ENCODE assay signal across 9 cellular contexts in the genomic region with DNA sequence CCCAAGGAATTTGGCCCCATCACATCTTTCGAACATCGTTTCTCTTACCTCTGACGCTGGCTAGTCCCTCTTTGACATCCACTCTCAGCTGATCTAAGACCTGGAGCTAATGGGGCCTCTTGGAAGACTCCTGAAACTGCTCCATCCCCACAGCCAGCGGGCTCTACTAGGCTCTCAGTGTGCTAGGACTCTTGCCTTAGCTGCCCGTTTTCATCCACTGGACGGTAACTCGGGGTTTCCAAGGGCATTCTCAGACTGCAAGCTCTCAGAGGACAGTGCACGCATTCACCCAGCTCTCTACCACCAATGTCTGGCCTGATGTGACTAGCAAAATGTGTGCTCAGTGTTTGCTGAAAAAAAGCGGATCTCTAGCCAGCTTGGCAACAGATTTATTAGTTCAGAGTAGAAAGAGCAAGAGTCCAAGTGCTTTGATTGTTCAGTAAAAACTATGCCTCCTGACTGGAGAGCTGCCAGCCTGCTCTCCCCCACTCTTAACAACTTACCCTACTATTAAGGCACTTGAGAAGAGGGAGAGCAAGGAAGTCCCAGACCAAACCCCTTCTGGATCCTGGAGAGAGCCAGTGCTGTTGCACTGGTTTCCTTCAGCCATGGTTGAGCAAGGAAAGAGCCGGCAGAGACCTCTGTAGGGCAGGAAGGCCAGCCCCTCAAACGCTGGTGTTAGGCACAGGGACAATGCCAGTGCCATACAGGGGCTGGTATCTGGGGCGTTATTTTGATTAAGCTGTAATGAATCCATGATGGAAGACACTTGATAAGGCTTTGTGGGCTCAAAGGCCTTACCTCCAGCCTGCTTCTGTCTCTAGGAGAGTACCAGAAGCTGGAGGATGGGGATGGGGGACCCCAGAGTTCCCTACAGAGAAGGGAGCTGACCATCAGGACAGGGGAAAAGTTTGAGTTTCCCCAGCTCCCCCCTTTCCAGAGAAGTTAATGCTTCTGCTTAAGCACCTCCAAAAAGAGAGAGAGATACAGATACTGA. TPM values are rescaled to one million over a fixed set of nuclear protein-coding genes. Genes with fewer than 3 reads are reported as not detected.
A peak's percentile ranks its signal among the peaks of the same experiment; 100 is the strongest.
DNase-seq lines count a peak whose midpoint lies in the region; ATAC-seq and TF ChIP-seq lines count a peak whose summit lies in the region.
"Had no signal": no experiment of that assay in that cellular context is flagged by ENCODE, and none has a peak within 500 bp of the region (broad histone marks: within the 10 kb centered on the region; RNA-seq: fewer than 3 reads in every experiment).

No MANE protein-coding gene starts in this region.

- intact Hi-C loops in Caco-2 (cut with micrococcal nuclease; ENCODE audit: unreplicated experiment) (loop anchor here (2.0 to 5.0 kb wide), 2 partner anchors 39 to 204 kb away; a partner anchor contains a TSS), lower lobe of right lung (cut with DNase I) (no loop called here), tibial artery (cut with DNase I; ENCODE audit: low total_unique reads) (no loop called here)

- H3K9me3 Mint-ChIP-seq in Caco-2 (ENCODE audit: unreplicated experiment): no peaks in the 10 kb centered on the region

- peak overlapping the region; percentile 84 for H3K9ac ChIP-seq in HUES48 (ENCODE audit: low read depth, low read length)

- POLR2A ChIA-PET in Caco-2 (lab: Charles Lee): interaction anchor here (0.6 to 2.4 kb wide), 4 partner anchors 10 to 1806 kb away, joined by 3 to 14 read pairs (median 6); a partner anchor contains a TSS

- H3K27me3 ChIP-seq in Caco-2 (replicated peaks; ENCODE audit: control insufficient read depth, insufficient read depth, low read length) (no peaks in the 10 kb centered on the region), HUES48 (ENCODE audit: control insufficient read depth, insufficient read depth, low read length) (no peaks in the 10 kb centered on the region), lower lobe of right lung (ENCODE audit: low read depth) (no peaks in the 10 kb centered on the region), tibial artery (no peaks in the 10 kb centered on the region)

- H3K36me3 ChIP-seq in Caco-2 (ENCODE audit: control insufficient read depth, insufficient read depth, low read length) (peaks cover 2% of the 10 kb centered on the region; the same call in 1 of the 2 replicates), HUES48 (ENCODE audit: control insufficient read depth, insufficient read depth, low read length) (peaks cover 61% of the 10 kb centered on the region), lower lobe of right lung (peaks cover 80% of the 10 kb centered on the region), tibial artery (peaks cover 45 to 71% (median 58%) of the 10 kb centered on the region in 3 donors)

- H3K36me3 Mint-ChIP-seq in Caco-2 (ENCODE audit: insufficient read depth, unreplicated experiment): peaks cover 71% of the 10 kb centered on the region

- TF ChIP-seq CTCF in Caco-2 (IDR thresholded peaks at IDR 0.05; ENCODE audit: insufficient read depth in 1 of 2, low read depth in 1 of 2, low read length in 1 of 2, severe bottlenecking in 1 of 2, unreplicated experiment in 1 of 2) (no peak), astrocyte of the cerebellum (IDR thresholded peaks at IDR 0.05; ENCODE audit: low read depth, low read length, missing control alignments) (no peak), lower lobe of right lung (IDR thresholded peaks at IDR 0.05) (no peak), tibial artery (IDR thresholded peaks at IDR 0.05) (no peak)

- H3K27ac ChIP-seq in HUES48 (ENCODE audit: low read depth, low read length): peak overlapping the region; percentile 98
- peak overlapping the region; percentile 96 for H3K27ac ChIP-seq in lower lobe of right lung
- H3K27ac ChIP-seq in tibial artery: peak overlapping the region; percentile 92 to 94

- in situ Hi-C loops in astrocyte of the cerebellum (cut with HindIII; ENCODE audit: low sequenced_read_pairs): no loop called here

- H3K4me3 ChIP-seq in Caco-2 (ENCODE audit: low read depth, low read length): peak overlapping the region; percentile 59
- H3K4me3 ChIP-seq in HUES48 (ENCODE audit: low read depth, low read length): peak overlapping the region; percentile 71
- H3K4me3 ChIP-seq in astrocyte of the cerebellum (ENCODE audit: low read depth, low read length): peak overlapping the region; percentile 38
- H3K4me3 ChIP-seq in lower lobe of right lung: peak overlapping the region; percentile 70
- H3K4me3 ChIP-seq in tibial artery: peak overlapping the region; percentile 55 to 61

- CTCF ChIA-PET in Caco-2 (lab: Charles Lee): interaction anchor here (0.9 to 1.0 kb wide), 2 partner anchors 206 to 1333 kb away, joined by 4 read pairs; no protein-coding TSS in a partner anchor

- no peaks in the 10 kb centered on the region for H3K27me3 Mint-ChIP-seq in Caco-2 (ENCODE audit: insufficient read depth, unreplicated experiment)

- BruUV-seq in Caco-2 (replicated peaks; lab: Mats Ljungman, UMichigan): TSS peak; percentile 24

- no peaks in the 10 kb centered on the region for H3K9me3 ChIP-seq in Caco-2
- H3K9me3 ChIP-seq in HUES48 (ENCODE audit: control insufficient read depth, insufficient read depth, low read length): no peaks in the 10 kb centered on the region
- H3K9me3 ChIP-seq in lower lobe of right lung: no peaks in the 10 kb centered on the region
- no peaks in the 10 kb centered on the region for H3K9me3 ChIP-seq in tibial artery

- ATAC-seq in lower lobe of right lung: peak; percentile 7 to 14

- H3K4me1 Mint-ChIP-seq in Caco-2 (ENCODE audit: low read depth, unreplicated experiment): peaks cover 18% of the 10 kb centered on the region

- H3K4me3 Mint-ChIP-seq in Caco-2 (ENCODE audit: unreplicated experiment): peak overlapping the region; percentile 76

- H3K27ac Mint-ChIP-seq in Caco-2 (ENCODE audit: unreplicated experiment): peak overlapping the region; percentile 96

- DNase-seq in Caco-2: no peak
- no peak for DNase-seq in astrocyte of the cerebellum (ENCODE audit: low read depth)
- DNase-seq in lower lobe of right lung: peak; percentile 66
- no peak for DNase-seq in tibial artery
- no peak for DNase-seq in SKM-1 (lab: John Stamatoyannopoulos, UW; ENCODE audit: unreplicated experiment)
- no peak for DNase-seq in DMS114 treated with DMSO at 0.1 percent for 48 hours (lab: John Stamatoyannopoulos, UW; ENCODE audit: unreplicated experiment)
- DNase-seq in activated CD4-positive, CD25-positive, alpha-beta regulatory T cell (lab: John Stamatoyannopoulos, UW): no peak

- H3K4me1 ChIP-seq in Caco-2 (peaks cover 18% of the 10 kb centered on the region), HUES48 (ENCODE audit: control insufficient read depth, insufficient read depth, low read length) (peaks cover 6% of the 10 kb centered on the region), lower lobe of right lung (peaks cover 47% of the 10 kb centered on the region), tibial artery (peaks cover 6 to 50% (median 26%) of the 10 kb centered on the region in 4 donors)

RNA-seq across cellular contexts. Expression of a gene that starts 9.2 kb away (rescaled TPM):
- 51.2 and 54.9 TPM in 2 replicates for total RNA-seq in Caco-2 (2022)
- total RNA-seq in lower lobe of right lung: 68.9 TPM

RNA-seq across cellular contexts. Expression of a gene that starts 15.6 kb away (rescaled TPM):
- total RNA-seq in Caco-2 (2022) (30.5 and 35.1 TPM in 2 replicates), lower lobe of right lung (102 TPM)

RNA-seq across cellular contexts. Expression of a gene that starts 38.0 kb away (rescaled TPM):
- total RNA-seq in Caco-2 (2022) (52.7 and 52.8 TPM in 2 replicates), lower lobe of right lung (32.4 TPM)

RNA-seq across cellular contexts. Expression of a gene that starts 39.5 kb away (rescaled TPM):
- total RNA-seq in Caco-2 (2022) (80.5 and 89.2 TPM in 2 replicates), lower lobe of right lung (113 TPM)

RNA-seq across cellular contexts. Expression of a gene that starts 57.9 kb away (rescaled TPM):
- total RNA-seq in Caco-2 (2022) (0.39 and 0.49 TPM in 2 replicates), lower lobe of right lung (1.7 TPM)
- total RNA-seq: RPMI7951 had no signal
